ENCODE assay signal across 8 cellular contexts in the genomic region with DNA sequence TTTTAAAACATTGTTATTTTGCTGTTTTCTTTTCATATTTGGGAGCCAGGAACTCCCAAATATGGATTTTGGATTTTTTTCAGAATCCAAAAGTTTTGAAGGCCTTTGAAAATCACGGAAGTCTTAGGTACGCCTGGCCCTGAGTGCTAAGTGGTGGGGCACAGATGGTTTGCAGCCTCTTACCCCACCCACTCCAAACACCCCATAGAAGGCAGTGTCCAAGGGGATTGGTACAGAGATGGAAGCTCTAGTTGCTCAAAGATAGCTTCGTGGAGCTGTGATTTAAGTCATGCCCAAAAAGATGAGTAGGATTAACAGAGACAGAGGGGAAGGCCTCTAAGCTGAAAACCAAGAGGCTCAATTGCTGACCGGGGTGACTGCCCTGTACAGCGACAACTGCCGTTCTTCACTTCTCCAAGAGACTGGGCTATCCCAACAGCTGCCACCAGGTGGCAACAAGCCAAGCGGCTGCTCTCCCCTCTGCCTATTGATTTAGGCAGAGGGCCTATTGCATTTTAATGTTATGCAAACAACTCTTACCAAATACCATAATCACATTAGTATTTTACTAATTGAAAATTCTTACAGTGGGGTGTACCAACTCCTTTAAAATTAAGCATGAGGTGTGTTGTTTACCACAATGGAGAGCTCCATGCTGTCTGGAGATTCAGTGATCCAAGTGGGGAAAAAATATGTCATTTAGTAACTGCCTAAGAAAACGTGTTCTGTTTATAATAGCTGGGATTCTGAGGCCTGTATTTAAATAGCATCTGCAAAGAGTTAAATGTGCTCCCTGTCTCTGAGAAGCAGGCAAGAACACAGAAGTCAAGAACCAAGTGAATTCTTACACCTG.
DNase-seq lines count a peak whose midpoint lies in the region; ATAC-seq, FAIRE-seq and TF ChIP-seq lines count a peak whose summit lies in the region.

No MANE protein-coding gene starts in this region.

- H3K4me1 Mint-ChIP-seq in neural crest cell, result peaks cover 4% of the 10 kb centered on the region
- no peaks in the 10 kb centered on the region for H3K4me1 Mint-ChIP-seq in stimulated activated naive CD8-positive, alpha-beta T cell treated with anti-CD3 and anti-CD28 coated beads, Interleukin-15, amount 100 ng/mL, for 72 hours

- H3K36me3 Mint-ChIP-seq in neural crest cell (ENCODE audit: low read depth), result peaks cover 13% of the 10 kb centered on the region

- H3K4me3 Mint-ChIP-seq in neural crest cell, result no peak overlapping the region
- H3K4me3 Mint-ChIP-seq in stimulated activated naive CD8-positive, alpha-beta T cell treated with anti-CD3 and anti-CD28 coated beads, Interleukin-15, amount 100 ng/mL, for 72 hours, result no peak overlapping the region

- peak; percentile 91 for ATAC-seq in stimulated activated naive CD8-positive, alpha-beta T cell treated with anti-CD3 and anti-CD28 coated beads, Interleukin-15, amount 100 ng/mL, for 72 hours
- no peak for ATAC-seq in GM21515 (IDR thresholded peaks at IDR 0.05; ENCODE audit: unreplicated experiment)

- H3K27me3 Mint-ChIP-seq in neural crest cell (ENCODE audit: low read depth), result peaks cover 3% of the 10 kb centered on the region
- H3K27me3 Mint-ChIP-seq in stimulated activated naive CD8-positive, alpha-beta T cell treated with anti-CD3 and anti-CD28 coated beads, Interleukin-15, amount 100 ng/mL, for 72 hours, result no peaks in the 10 kb centered on the region

- no peak overlapping the region for H3K27ac Mint-ChIP-seq in neural crest cell (ENCODE audit: unreplicated experiment)
- no peak overlapping the region for H3K27ac Mint-ChIP-seq in stimulated activated naive CD8-positive, alpha-beta T cell treated with anti-CD3 and anti-CD28 coated beads, Interleukin-15, amount 100 ng/mL, for 72 hours

- no peak for FAIRE-seq in RCC 7860 (lab: Jason Lieb, UNC)

- DNase-seq in GDM1 (lab: John Stamatoyannopoulos, UW) (peak; percentile 41), Kasumi-1 (lab: John Stamatoyannopoulos, UW) (peak; percentile 72 to 84), RCC 7860 (ENCODE audit: low spot score) (peak; percentile 30), fibroblast of peridontal ligament (ENCODE audit: extremely low read depth) (peak; percentile 64), neural crest cell (ENCODE audit: low read depth, low spot score) (peak; percentile 94)
- DNase-seq in activated T-cell treated with anti-CD3 and anti-CD28 coated beads, Interleukin-2, amount 50 U/mL, for 48 hours, result peak; percentile 89
- peak; percentile 72 to 78 for DNase-seq in stimulated activated naive CD8-positive, alpha-beta T cell treated with anti-CD3 and anti-CD28 coated beads, Interleukin-15, amount 100 ng/mL, for 72 hours

- peaks cover 2% of the 10 kb centered on the region for H3K9me3 Mint-ChIP-seq in neural crest cell
- H3K9me3 Mint-ChIP-seq in stimulated activated naive CD8-positive, alpha-beta T cell treated with anti-CD3 and anti-CD28 coated beads, Interleukin-15, amount 100 ng/mL, for 72 hours, result no peaks in the 10 kb centered on the region

- peak; percentile 96 for TF ChIP-seq CTCF in neural crest cell (conservative IDR thresholded peaks at IDR 0.05)

Comparison
In these comparisons a context has a peak if more than half of its experiments do, and no peak if none do; other contexts are left out.
1. DNase-seq: peak in every context shown above with its lines; median percentile 94 in neural crest cell; 89 in activated T-cell treated with anti-CD3 and anti-CD28 coated beads, Interleukin-2, amount 50 U/mL, for 48 hours; 78 in Kasumi-1; 75 in stimulated activated naive CD8-positive, alpha-beta T cell treated with anti-CD3 and anti-CD28 coated beads, Interleukin-15, amount 100 ng/mL, for 72 hours; 64 in fibroblast of peridontal ligament; 41 in GDM1; 30 in RCC 7860.